In genomic region chr5:67165524-67166459, GRCh38 we compare ENCODE assay signal across 8 cellular contexts. TPM values are rescaled to one million over a fixed set of nuclear protein-coding genes. Genes with fewer than 3 reads are reported as not detected.
DNase-seq lines count a peak whose midpoint lies in the region; ATAC-seq and TF ChIP-seq lines count a peak whose summit lies in the region.

No MANE protein-coding gene starts in this region.

- H3K9me3 ChIP-seq in SK-N-SH: no peaks in the 10 kb centered on the region
- H3K9me3 ChIP-seq in breast epithelium: no peaks in the 10 kb centered on the region

- TF ChIP-seq RAD21 in SK-N-SH (IDR thresholded peaks at IDR 0.05; ENCODE audit: low read length): peak; percentile 18; the same call in 1 of the 2 replicates

- intact Hi-C loops in breast epithelium (cut with DNase I; ENCODE audit: low total_unique reads): no loop called here

- H3K27ac Mint-ChIP-seq in WTC11: peak overlapping the region; percentile 41

- no peaks in the 10 kb centered on the region for H3K9me2 ChIP-seq in SK-N-SH

- CTCF ChIA-PET in SK-N-SH (lab: Yijun Ruan, JAX) (interaction anchor here (0.9 to 13.3 kb wide), 6 partner anchors 9 to 1087 kb away, joined by 3 to 201 read pairs (median 8); no protein-coding TSS in a partner anchor), WTC11 (lab: Charles Lee) (interaction anchor here (0.6 to 3.1 kb wide), 24 partner anchors 9 to 1092 kb away, joined by 3 to 49 read pairs (median 4); no protein-coding TSS in a partner anchor)

- TF ChIP-seq CTCF in SK-N-SH (IDR thresholded peaks at IDR 0.05) (peak; percentile 23; the same call in 1 of the 2 replicates), WTC11 (IDR thresholded peaks at IDR 0.05) (peak; percentile 48), breast epithelium (IDR thresholded peaks at IDR 0.05) (peak; percentile 70 to 84 (median 78))

- no peaks in the 10 kb centered on the region for H4K20me1 ChIP-seq in SK-N-SH (ENCODE audit: insufficient read depth)

- no peaks in the 10 kb centered on the region for H3K9me3 Mint-ChIP-seq in WTC11

- H3K27me3 Mint-ChIP-seq in WTC11 (ENCODE audit: low read depth): no peaks in the 10 kb centered on the region

- WGBS in SK-N-SH (ENCODE audit: low lambda C conversion rate): 96% methylated on average over 21 of the region's 36 CpGs

- peak overlapping the region; percentile 60 for H3K4me3 Mint-ChIP-seq in WTC11

- H3K9ac ChIP-seq in SK-N-SH: no peak overlapping the region

- no peak overlapping the region for H3K4me2 ChIP-seq in SK-N-SH

- no peaks in the 10 kb centered on the region for H3K79me2 ChIP-seq in SK-N-SH (ENCODE audit: insufficient read depth)

- H3K36me3 Mint-ChIP-seq in WTC11: no peaks in the 10 kb centered on the region; the same call in 1 of the 2 replicates

- no peak overlapping the region for H2AFZ ChIP-seq in SK-N-SH (ENCODE audit: low read depth)

- H3F3A ChIP-seq in SK-N-SH (replicated peaks; ENCODE audit: insufficient read depth): peaks cover 8% of the 10 kb centered on the region

- ATAC-seq in SK-N-SH treated with all-trans-retinoic acid at 6 μM for 48 hours (no peak), HG03457 (IDR thresholded peaks at IDR 0.05; ENCODE audit: unreplicated experiment) (peak; percentile 87), WTC11 (peak; percentile 78)

- peaks cover 0 to 26% of the 10 kb centered on the region in 2 experiments for H3K36me3 ChIP-seq in SK-N-SH (replicated peaks in 1 of 2; ENCODE audit: control insufficient read depth in 1 of 2, insufficient read depth in 2 of 2, low read length in 1 of 2)
- no peaks in the 10 kb centered on the region for H3K36me3 ChIP-seq in breast epithelium

- no peak for TF ChIP-seq POLR2A in breast epithelium (IDR thresholded peaks at IDR 0.05)

- H3K4me1 ChIP-seq in SK-N-SH (ENCODE audit: control insufficient read depth in 1 of 2, insufficient read depth in 2 of 2, low read depth in 1 of 2, low read length in 1 of 2): peaks cover 4 to 8% of the 10 kb centered on the region in 2 experiments; a peak in 2 of 4 replicates
- H3K4me1 ChIP-seq in breast epithelium: peaks cover 0 to 3% of the 10 kb centered on the region in 2 donors

- H3K27me3 ChIP-seq in SK-N-SH (ENCODE audit: insufficient read depth): no peaks in the 10 kb centered on the region
- H3K27me3 ChIP-seq in breast epithelium: no peaks in the 10 kb centered on the region

- TF ChIP-seq EP300 in SK-N-SH (IDR thresholded peaks at IDR 0.05; ENCODE audit: borderline replicate concordance in 1 of 2, low read depth in 1 of 2, low read length in 1 of 2): no peak

- DNase-seq in SK-N-SH: peak; percentile 41
- DNase-seq in WTC11 (ENCODE audit: low spot score): peak; percentile 88
- DNase-seq in breast epithelium (ENCODE audit: low spot score in 2 of 2): peak; percentile 75 to 85
- peak; percentile 94 for DNase-seq in islet precursor cell
- peak; percentile 56 to 72 for DNase-seq in stimulated activated CD4-positive, alpha-beta T cell treated with anti-CD3 and anti-CD28 coated beads, Interleukin-12 subunit alpha, Interleukin-12 subunit beta, amount 100 ng/mL, for 24 hours (ENCODE audit: low read depth in 2 of 2)
- DNase-seq in NCI-H82 (lab: John Stamatoyannopoulos, UW): no peak

- H3K4me3 ChIP-seq in SK-N-SH (ENCODE audit: low read depth in 2 of 2, low read length in 1 of 2) (no peak overlapping the region), breast epithelium (peak overlapping the region; percentile 28 to 48 (median 39))

- H3K27ac ChIP-seq in SK-N-SH (ENCODE audit: low read depth in 2 of 2, low read length in 1 of 2) (no peak overlapping the region), breast epithelium (peak overlapping the region; percentile 90 to 92)

- H3K4me1 Mint-ChIP-seq in WTC11: peaks cover 33% of the 10 kb centered on the region

- POLR2A ChIA-PET in SK-N-SH (lab: Yijun Ruan, JAX): no interaction called here
- POLR2A ChIA-PET in WTC11 (lab: Charles Lee): interaction anchor here (0.6 kb wide), 1 partner anchor 517 kb away, joined by 3 read pairs; no protein-coding TSS in a partner anchor

TF ChIP-seq in SK-N-SH, 30 proteins besides CTCF, POLR2A, EP300 and RAD21 (continues in another document):
- TF ChIP-seq GABPA (IDR thresholded peaks at IDR 0.05; ENCODE audit: low read depth): no peak
- TF ChIP-seq, protein P1, sequence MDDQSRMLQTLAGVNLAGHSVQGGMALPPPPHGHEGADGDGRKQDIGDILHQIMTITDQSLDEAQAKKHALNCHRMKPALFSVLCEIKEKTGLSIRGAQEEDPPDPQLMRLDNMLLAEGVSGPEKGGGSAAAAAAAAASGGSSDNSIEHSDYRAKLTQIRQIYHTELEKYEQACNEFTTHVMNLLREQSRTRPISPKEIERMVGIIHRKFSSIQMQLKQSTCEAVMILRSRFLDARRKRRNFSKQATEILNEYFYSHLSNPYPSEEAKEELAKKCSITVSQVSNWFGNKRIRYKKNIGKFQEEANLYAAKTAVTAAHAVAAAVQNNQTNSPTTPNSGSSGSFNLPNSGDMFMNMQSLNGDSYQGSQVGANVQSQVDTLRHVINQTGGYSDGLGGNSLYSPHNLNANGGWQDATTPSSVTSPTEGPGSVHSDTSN (IDR thresholded peaks at IDR 0.05): no peak
- TF ChIP-seq JUND (IDR thresholded peaks at IDR 0.05): no peak
- no peak for TF ChIP-seq FOXM1 (IDR thresholded peaks at IDR 0.05; ENCODE audit: low read depth)
- no peak for TF ChIP-seq RFX5 (IDR thresholded peaks at IDR 0.05; ENCODE audit: low read length)
- TF ChIP-seq MEF2A (IDR thresholded peaks at IDR 0.05; ENCODE audit: borderline replicate concordance, low read depth): no peak
- no peak for TF ChIP-seq GATA2 (CRISPR knock-in tag; IDR thresholded peaks at IDR 0.05)
- no peak for TF ChIP-seq EZH2phosphoT487 (IDR thresholded peaks at IDR 0.05; ENCODE audit: borderline replicate concordance, low read depth)

TF ChIP-seq in SK-N-SH treated with all-trans-retinoic acid at 6 μM for 48 hours, 23 proteins besides CTCF, POLR2A, EP300 and RAD21 (continues in another document):
- TF ChIP-seq GLIS3 (CRISPR knock-in tag; IDR thresholded peaks at IDR 0.05) (no peak), POU6F1 (CRISPR knock-in tag; IDR thresholded peaks at IDR 0.05; ENCODE audit: borderline replicate concordance, low read depth) (no peak), ISL1 (CRISPR knock-in tag; IDR thresholded peaks at IDR 0.05) (no peak), PPARA (CRISPR knock-in tag; IDR thresholded peaks at IDR 0.05; ENCODE audit: borderline replicate concordance) (no peak)

TF ChIP-seq in WTC11, 78 proteins besides CTCF, POLR2A, EP300 and RAD21 (continues in another document):
- TF ChIP-seq PRRX2 (CRISPR knock-in tag; IDR thresholded peaks at IDR 0.05): no peak
- TF ChIP-seq NFYB (CRISPR knock-in tag; conservative IDR thresholded peaks at IDR 0.05; ENCODE audit: low read depth): no peak
- no peak for TF ChIP-seq FOXP4 (CRISPR knock-in tag; IDR thresholded peaks at IDR 0.05)
- no peak for TF ChIP-seq SMAD3 (CRISPR knock-in tag; IDR thresholded peaks at IDR 0.05; ENCODE audit: borderline replicate concordance)
- TF ChIP-seq ARID4B (CRISPR knock-in tag; IDR thresholded peaks at IDR 0.05; ENCODE audit: borderline replicate concordance): no peak
- no peak for TF ChIP-seq MYBL2 (CRISPR knock-in tag; IDR thresholded peaks at IDR 0.05)
- no peak for TF ChIP-seq ZNF423 (CRISPR knock-in tag; IDR thresholded peaks at IDR 0.05)

RNA-seq across cellular contexts. Expression of gene CD180, which starts 30.8 kb away (rescaled TPM):
- polyA plus RNA-seq in SK-N-SH (2012; rRNA removed): 0.02 TPM in 2 replicates
- 0.01 and 0.03 TPM in 2 replicates for polyA plus RNA-seq in SK-N-SH (2012; cell fraction: cytosol; rRNA removed)
- polyA plus RNA-seq in SK-N-SH (2012; cell fraction: nucleus; rRNA removed): 0.01 TPM in 2 replicates
- total RNA-seq in WTC11 (2021): not detected in 3 replicates
- 1 to 10 TPM in 2 of 3 donors, under 1 TPM in 1; 0.98 to 4.6 (median 2.8) TPM for total RNA-seq in breast epithelium

Comparison
In these comparisons a context has a peak if more than half of its experiments do, and no peak if none do; other contexts are left out.
1. H3K27ac ChIP-seq: peak in breast epithelium (2 of 2); none in SK-N-SH (0 of 2).
2. H3K4me3 ChIP-seq: peak in breast epithelium (3 of 3); none in SK-N-SH (0 of 2).
3. CTCF ChIP-seq: peak in every context shown above with its lines; median percentile 78 in breast epithelium; 48 in WTC11; 23 in SK-N-SH.
4. Of the 6 proteins assayed by ChIP-seq in both WTC11 and SK-N-SH: peak only in WTC11: none; only in SK-N-SH: none; in both: CTCF; in neither: 5.